ENCODE assay signal across 8 cellular contexts in the genomic region with DNA sequence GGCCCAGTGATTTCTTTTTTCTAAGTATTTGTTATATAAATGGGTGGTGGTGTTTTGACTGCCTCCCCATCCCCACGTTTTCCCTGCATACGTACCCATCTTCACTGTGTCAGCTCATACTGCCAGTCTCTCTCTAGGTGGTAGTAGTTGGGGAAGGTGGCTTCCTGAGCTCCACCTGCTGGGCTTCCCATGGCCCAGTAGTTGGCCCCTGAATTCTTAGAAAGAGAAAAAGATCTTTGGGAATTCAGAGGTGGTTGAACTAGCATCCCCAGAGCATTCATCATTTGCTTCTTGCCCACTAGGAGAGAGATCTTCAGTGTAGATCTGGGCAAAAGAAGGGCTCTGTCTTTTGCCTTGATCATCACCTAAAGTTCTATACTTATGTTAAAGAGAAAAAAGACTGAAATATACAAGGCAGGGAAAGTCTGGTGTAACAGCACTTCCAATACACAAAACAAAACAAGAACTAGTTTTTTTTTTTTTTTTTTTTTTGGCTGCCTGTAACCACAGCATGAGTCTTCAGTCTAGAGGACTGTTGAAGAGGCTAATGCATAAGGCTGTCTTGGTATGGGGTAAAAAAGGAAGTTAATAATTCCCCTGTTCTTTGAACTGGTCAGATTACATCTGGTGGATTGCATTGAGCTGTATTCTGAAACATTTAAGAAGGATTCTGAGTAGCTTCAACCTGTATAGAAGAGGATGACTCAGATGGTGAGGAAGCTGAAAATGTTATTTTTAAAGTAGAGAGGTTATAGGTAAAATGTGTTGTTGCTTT.
DNase-seq lines count a peak whose midpoint lies in the region; ATAC-seq, FAIRE-seq and TF ChIP-seq lines count a peak whose summit lies in the region.

No MANE protein-coding gene starts in this region.

- peak; percentile 91 for ATAC-seq in GM21515 (IDR thresholded peaks at IDR 0.05; ENCODE audit: unreplicated experiment)
- peak; percentile 95 for ATAC-seq in HG03469 (IDR thresholded peaks at IDR 0.05; ENCODE audit: unreplicated experiment)

- intact Hi-C loops in uterus (cut with DNase I; ENCODE audit: low total_unique reads) = no loop called here

- DNase-seq in epithelial cell of esophagus (ENCODE audit: low read depth) = peak; percentile 1
- DNase-seq in uterus = no peak
- DNase-seq in HT-29 (ENCODE audit: low spot score) = no peak
- no peak for DNase-seq in urothelium cell line (ENCODE audit: low spot score)
- DNase-seq in suprapubic skin (ENCODE audit: low spot score in 2 of 2) = no peak

- no peaks in the 10 kb centered on the region for H3K36me3 ChIP-seq in uterus
- H3K36me3 ChIP-seq in suprapubic skin = no peaks in the 10 kb centered on the region

- TF ChIP-seq POLR2A in uterus (IDR thresholded peaks at IDR 0.05) (no peak), suprapubic skin (IDR thresholded peaks at IDR 0.05) (no peak)

- FAIRE-seq in urothelium cell line (lab: Jason Lieb, UNC) = no peak

- TF ChIP-seq EP300 in suprapubic skin (IDR thresholded peaks at IDR 0.05) = no peak

- WGBS in suprapubic skin = 93% methylated on average over 2 of the region's 2 CpGs

- H3K4me3 ChIP-seq in GM08714 (ENCODE audit: low read length) (peak overlapping the region; percentile 8; the same call in 1 of the 2 replicates), epithelial cell of esophagus (ENCODE audit: low read length) (no peak overlapping the region), uterus (no peak overlapping the region), suprapubic skin (no peak overlapping the region)

- H3K27me3 ChIP-seq in uterus = no peaks in the 10 kb centered on the region
- H3K27me3 ChIP-seq in suprapubic skin = no peaks in the 10 kb centered on the region

- H3K27ac ChIP-seq in uterus = no peak overlapping the region
- no peak overlapping the region for H3K27ac ChIP-seq in suprapubic skin

- peaks cover 0 to under 1% of the 10 kb centered on the region in 2 donors for H3K4me1 ChIP-seq in uterus
- peaks cover 4% of the 10 kb centered on the region for H3K4me1 ChIP-seq in suprapubic skin

- no peak for TF ChIP-seq CTCF in epithelial cell of esophagus (IDR thresholded peaks at IDR 0.05; ENCODE audit: insufficient read depth, low read depth, low read length, missing control alignments)
- TF ChIP-seq CTCF in uterus (IDR thresholded peaks at IDR 0.05) = no peak
- no peak for TF ChIP-seq CTCF in suprapubic skin (IDR thresholded peaks at IDR 0.05)

- H3K9me3 ChIP-seq in uterus = no peaks in the 10 kb centered on the region
- no peaks in the 10 kb centered on the region for H3K9me3 ChIP-seq in suprapubic skin
